1 cellular context compared by ENCODE assay signal in genomic region chr12:71159260-71159659, GRCh38.
TF ChIP-seq lines count a peak whose summit lies in the region.

No MANE protein-coding gene starts in this region.

TF ChIP-seq in HepG2, 621 proteins besides CTCF, POLR2A, EP300 and RAD21 (continued from another document):
- 0 out of 2 replicates have a peak, but pooled peaks have one; percentile 20 for TF ChIP-seq ZGPAT (CRISPR knock-in tag; IDR thresholded peaks at IDR 0.05)
- peak; percentile 55 for TF ChIP-seq FOXA3 (CRISPR knock-in tag; IDR thresholded peaks at IDR 0.05)
- no peak for TF ChIP-seq ZNF503 (CRISPR knock-in tag; IDR thresholded peaks at IDR 0.05)
- TF ChIP-seq NCOA2 (CRISPR knock-in tag; IDR thresholded peaks at IDR 0.05): peak; percentile 20; the same call in 1 of the 2 replicates
- peak; percentile 33; the same call in 1 of the 2 replicates for TF ChIP-seq ELF3 (CRISPR knock-in tag; IDR thresholded peaks at IDR 0.05)
- TF ChIP-seq ZFP82 (CRISPR knock-in tag; IDR thresholded peaks at IDR 0.05; ENCODE audit: borderline replicate concordance): no peak
